Comparison of ENCODE assay signal across 26 cellular contexts in the genomic region with DNA sequence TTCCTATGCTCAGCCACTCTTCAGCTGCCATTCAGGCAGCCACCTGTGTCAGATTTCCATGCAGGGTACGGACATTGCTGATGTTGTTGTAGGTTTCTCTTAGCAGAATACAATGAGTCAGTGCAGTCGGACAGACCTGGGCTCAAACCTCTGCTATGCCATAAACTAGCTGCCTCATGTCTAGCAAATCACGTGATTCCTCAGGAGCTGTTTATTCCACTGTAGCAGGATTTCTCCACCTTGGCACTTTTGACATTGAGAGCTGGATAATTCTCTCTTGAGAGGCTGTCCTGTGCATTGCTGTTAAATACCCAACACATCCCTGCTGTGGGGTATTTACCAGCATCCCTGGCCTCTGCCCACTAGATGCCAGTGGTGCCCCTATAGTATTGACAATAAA.
"Had no signal": no experiment of that assay in that cellular context is flagged by ENCODE, and none has a peak within 500 bp of the region (broad histone marks: within the 10 kb centered on the region; RNA-seq: fewer than 3 reads in every experiment).

No MANE protein-coding gene starts in this region.

- DNase-seq: hypothalamus; immature natural killer cell; kidney; left ventricle myocardium inferior; midbrain; mucosa of descending colon; naive thymus-derived CD4-positive, alpha-beta T cell; ovary; stimulated activated CD4-positive, alpha-beta T cell treated with anti-CD3 and anti-CD28 coated beads, Interleukin-12 subunit alpha, Interleukin-12 subunit beta, amount 100 ng/mL, for 4 hours; stimulated activated CD4-positive, alpha-beta T cell treated with anti-CD3 and anti-CD28 coated beads, Interleukin-15, amount 100 ng/mL, for 24 hours; stimulated activated CD4-positive, alpha-beta T cell treated with anti-CD3 and anti-CD28 coated beads, Interleukin-2, amount 100 ng/mL, for 24 hours; stimulated activated CD4-positive, alpha-beta T cell treated with anti-CD3 and anti-CD28 coated beads, Interleukin-4, amount 100 ng/mL, for 1 hour; stimulated activated naive B cell treated with anti-CD40 and anti-IgM and Interleukin-4, amounts not matched to agents 10 μg/mL and 1 μg/mL and 100 μg/mL, for 72 hours; stimulated activated naive CD8-positive, alpha-beta T cell treated with anti-CD3 and anti-CD28 coated beads, Interleukin-15, Interleukin-2, amounts not matched to agents 100 U/mL and 50 U/mL, for 24 hours; stomach; testis; thyroid gland; transverse colon; upper lobe of left lung had no signal

- H3K27ac ChIP-seq: left ventricle myocardium inferior, ovary, right atrium auricular region, skin epidermis, stomach, testis, thyroid gland, transverse colon, upper lobe of left lung, vagina had no signal

- H3K9me3 ChIP-seq: mucosa of descending colon, ovary, right atrium auricular region, stomach, testis, thyroid gland, transverse colon, upper lobe of left lung, vagina had no signal

- H3K4me3 ChIP-seq: left ventricle myocardium inferior, lung, mucosa of descending colon, ovary, right atrium auricular region, skin epidermis, stomach, testis, thyroid gland, transverse colon, upper lobe of left lung, vagina had no signal

- ATAC-seq: mucosa of descending colon; naive thymus-derived CD4-positive, alpha-beta T cell; natural killer cell treated with Interleukin-12 subunit alpha and Interleukin-12 subunit beta and Interleukin-15 and Interleukin-18, amount 100 ng/mL, for 72 hours; sciatic nerve; stimulated activated naive B cell treated with anti-CD40 and anti-IgM and Interleukin-4, amounts not matched to agents 10 μg/mL and 1 μg/mL and 100 μg/mL, for 72 hours; stimulated activated naive CD8-positive, alpha-beta T cell treated with anti-CD3 and anti-CD28 coated beads, Interleukin-15, Interleukin-2, amounts not matched to agents 100 U/mL and 50 U/mL, for 24 hours had no signal

- H3K4me1 ChIP-seq: left ventricle myocardium inferior, right atrium auricular region, stomach, testis, thyroid gland, transverse colon, upper lobe of left lung, vagina had no signal

- FAIRE-seq: islet of Langerhans, kidney had no signal

- H3K27me3 ChIP-seq: ovary, right atrium auricular region, testis, thyroid gland, transverse colon, upper lobe of left lung, vagina had no signal

- H3K36me3 ChIP-seq: left ventricle myocardium inferior, ovary, right atrium auricular region, stomach, thyroid gland, transverse colon, upper lobe of left lung, vagina had no signal
